In genomic region chr7:99558306-99559275, GRCh38 we compare ENCODE assay signal across 8 cellular contexts. TPM values are rescaled to one million over a fixed set of nuclear protein-coding genes. Genes with fewer than 3 reads are reported as not detected.
DNase-seq lines count a peak whose midpoint lies in the region; ATAC-seq, FAIRE-seq and TF ChIP-seq lines count a peak whose summit lies in the region.

Gene ZNF655, plus strand, starts transcription at chr7:99558642. Its CDS starts 1,918 bp downstream, at chr7:99560560.

- peak within 1 kb of the TSS; percentile 94 for H3K4me3 Mint-ChIP-seq in activated T-cell treated with anti-CD3 and anti-CD28 coated beads, Interleukin-2, amount 50 U/mL, for 24 hours

- TF ChIP-seq CTCF in D721Med (IDR thresholded peaks at IDR 0.05; ENCODE audit: insufficient read depth, missing control alignments) (no peak), OCI-LY7 (conservative IDR thresholded peaks at IDR 0.05; ENCODE audit: low read length) (no peak)

- H3K27me3 Mint-ChIP-seq in activated T-cell treated with anti-CD3 and anti-CD28 coated beads, Interleukin-2, amount 50 U/mL, for 24 hours, result no peaks in the 10 kb centered on the region

- peaks cover 65% of the 10 kb centered on the region for H3K79me2 ChIP-seq in OCI-LY7 (ENCODE audit: insufficient read depth, low read depth, low read length)

- peak within 1 kb of the TSS; percentile 82 for H3K4me2 ChIP-seq in OCI-LY7 (ENCODE audit: low read length)

- H4K20me1 ChIP-seq in OCI-LY7 (ENCODE audit: insufficient read depth, low read length), result 0 out of 2 replicates have a peak, but pooled peaks cover 14% of the 10 kb centered on the region

- no peaks in the 10 kb centered on the region for H3K9me3 Mint-ChIP-seq in activated T-cell treated with anti-CD3 and anti-CD28 coated beads, Interleukin-2, amount 50 U/mL, for 24 hours

- H3K4me3 ChIP-seq in OCI-LY7 (ENCODE audit: low read depth, low read length, poor library complexity, severe bottlenecking) (peak within 1 kb of the TSS; percentile 97), esophagus (ENCODE audit: low read depth in 1 of 2, low read length in 2 of 2) (peak within 1 kb of the TSS; percentile 94), mucosa of rectum (ENCODE audit: low read length in 2 of 2) (peak within 1 kb of the TSS; percentile 91 to 92)

- no peak for FAIRE-seq in D721Med (lab: Jason Lieb, UNC)

- no TSS peak for BruUV-seq in OCI-LY7 (replicated peaks; lab: Mats Ljungman, UMichigan)

- DNase-seq in D721Med (ENCODE audit: insufficient read length, low spot score), result peak; percentile 95
- peak; percentile 93 for DNase-seq in HuH-7.5 (ENCODE audit: low spot score)
- DNase-seq in OCI-LY7 (ENCODE audit: low spot score), result peak; percentile 94
- peak; percentile 92 for DNase-seq in activated T-cell treated with anti-CD3 and anti-CD28 coated beads, Interleukin-2, amount 50 U/mL, for 24 hours
- peak; percentile 93 for DNase-seq in stimulated activated CD8-positive, alpha-beta memory T cell treated with anti-CD3 and anti-CD28 coated beads, Interleukin-4, amount 100 ng/mL, for 48 hours

- peak within 1 kb of the TSS; percentile 79 for H3K27ac ChIP-seq in OCI-LY7 (ENCODE audit: low read depth, low read length, poor library complexity, severe bottlenecking)
- peak within 1 kb of the TSS; percentile 98 to 99 for H3K27ac ChIP-seq in esophagus (ENCODE audit: low read depth in 2 of 2, low read length in 1 of 2)
- peak within 1 kb of the TSS; percentile 97 for H3K27ac ChIP-seq in mucosa of rectum (ENCODE audit: low read depth in 2 of 2, low read length in 2 of 2)

- peak within 1 kb of the TSS; percentile 74 for H2AFZ ChIP-seq in OCI-LY7 (ENCODE audit: low read length)

- POLR2A ChIA-PET in OCI-LY7 (lab: Charles Lee), result interaction anchor here (0.6 to 2.3 kb wide), 8 partner anchors 8 to 988 kb away, joined by 3 to 20 read pairs (median 3); partner anchors contain the start of genes ZKSCAN5 and ZNF394

- H3K4me1 ChIP-seq in OCI-LY7 (ENCODE audit: insufficient read depth, low read length, poor library complexity, severe bottlenecking) (peaks cover 23% of the 10 kb centered on the region), esophagus (ENCODE audit: control insufficient read depth in 2 of 2, insufficient read depth in 2 of 2, low read length in 1 of 2) (peaks cover 0 to 14% of the 10 kb centered on the region in 2 donors), mucosa of rectum (ENCODE audit: control insufficient read depth in 2 of 2, insufficient read depth in 2 of 2, low read length in 2 of 2) (peaks cover 14 to 20% of the 10 kb centered on the region in 2 donors)

- H3K36me3 ChIP-seq in OCI-LY7 (ENCODE audit: insufficient read depth, low read length) (peaks cover 74% of the 10 kb centered on the region), esophagus (ENCODE audit: control insufficient read depth in 2 of 2, insufficient read depth in 2 of 2, low read length in 1 of 2) (peaks cover 8 to 17% of the 10 kb centered on the region in 2 donors), mucosa of rectum (ENCODE audit: control insufficient read depth in 2 of 2, insufficient read depth in 2 of 2, low read length in 2 of 2) (peaks cover 27 to 38% of the 10 kb centered on the region in 2 donors)

- WGBS in esophagus, 2 donors, result 0 to 1% methylated on average over 77 to 80 of the region's 80 CpGs

- H3K9me3 ChIP-seq in OCI-LY7 (ENCODE audit: low read length) (no peaks in the 10 kb centered on the region), esophagus (ENCODE audit: control insufficient read depth in 2 of 2, insufficient read depth in 1 of 2, low read depth in 1 of 2, low read length in 1 of 2) (no peaks in the 10 kb centered on the region), mucosa of rectum (ENCODE audit: control insufficient read depth in 2 of 2, low read length in 2 of 2) (no peaks in the 10 kb centered on the region)

- H3K36me3 Mint-ChIP-seq in activated T-cell treated with anti-CD3 and anti-CD28 coated beads, Interleukin-2, amount 50 U/mL, for 24 hours (ENCODE audit: low read depth), result peaks cover 89% of the 10 kb centered on the region

- H3K9me2 ChIP-seq in OCI-LY7 (ENCODE audit: insufficient read depth, low read length), result no peaks in the 10 kb centered on the region

- H3K9ac ChIP-seq in mucosa of rectum (ENCODE audit: low read depth in 1 of 2, low read length in 2 of 2), result peak within 1 kb of the TSS; percentile 92 to 99

- CTCF ChIA-PET in OCI-LY7 (lab: Charles Lee; ENCODE audit: unreplicated experiment), result no interaction called here

- H3K27ac Mint-ChIP-seq in activated T-cell treated with anti-CD3 and anti-CD28 coated beads, Interleukin-2, amount 50 U/mL, for 24 hours, result peak within 1 kb of the TSS; percentile 98

- H3K27me3 ChIP-seq in esophagus (ENCODE audit: control insufficient read depth in 1 of 2, insufficient read depth in 2 of 2, low read length in 2 of 2), result no peaks in the 10 kb centered on the region
- no peaks in the 10 kb centered on the region for H3K27me3 ChIP-seq in mucosa of rectum (ENCODE audit: control insufficient read depth in 2 of 2, insufficient read depth in 2 of 2, low read length in 2 of 2)

- peak; percentile 73 for ATAC-seq in GM21447 (IDR thresholded peaks at IDR 0.05; ENCODE audit: unreplicated experiment)

- peaks cover 53% of the 10 kb centered on the region for H3K4me1 Mint-ChIP-seq in activated T-cell treated with anti-CD3 and anti-CD28 coated beads, Interleukin-2, amount 50 U/mL, for 24 hours (ENCODE audit: low read depth)

- intact Hi-C loops in OCI-LY7 (cut with micrococcal nuclease; ENCODE audit: unreplicated experiment), result loop anchor here (1.0 to 2.0 kb wide), 2 partner anchors 54 to 86 kb away; partner anchors contain the start of genes ZKSCAN5 and ZNF789

RNA-seq across cellular contexts. Expression of gene ZNF655, which starts in this region (rescaled TPM):
- 64.1 and 100 TPM in 2 replicates for total RNA-seq in OCI-LY7 (2014; rRNA removed; shearing (Covaris generic))
- total RNA-seq in OCI-LY7 (2022), result 79.7 and 84.7 TPM in 2 replicates
- 10 to 100 TPM; 56.9 to 80.5 TPM for polyA plus RNA-seq in esophagus

Comparison
In these comparisons a context has a peak if more than half of its experiments do, and no peak if none do; other contexts are left out.
1. Peak in every context shown above with its lines: DNase-seq, ATAC-seq, H3K4me3 ChIP-seq and H3K27ac ChIP-seq.